In the genomic region with DNA sequence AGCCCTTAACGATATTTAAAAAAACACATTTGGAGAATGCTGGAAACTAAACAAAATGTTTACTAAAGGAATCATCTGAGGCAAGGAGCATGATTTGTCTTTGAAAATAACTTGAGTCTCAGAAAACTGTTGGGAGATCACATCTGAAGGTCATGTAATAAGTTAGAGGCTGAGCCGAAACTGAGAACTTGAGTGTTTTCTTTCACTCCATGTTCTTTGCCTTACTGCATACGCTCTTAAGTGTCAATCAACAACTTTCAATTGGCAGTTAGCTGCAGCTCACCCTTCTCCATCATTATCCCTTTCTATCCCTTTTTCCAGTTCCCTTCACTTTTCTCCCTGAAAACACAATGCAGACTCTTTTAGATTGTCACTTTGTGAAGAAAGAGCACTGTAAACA, we compare ENCODE assay signal across 25 cellular contexts.
"Had no signal": no experiment of that assay in that cellular context is flagged by ENCODE, and none has a peak within 500 bp of the region (broad histone marks: within the 10 kb centered on the region; RNA-seq: fewer than 3 reads in every experiment).

No MANE protein-coding gene starts in this region.

- DNase-seq: activated CD4-positive, alpha-beta T cell treated with anti-CD3 and anti-CD28 coated beads for 4 hours; activated CD4-positive, alpha-beta T cell treated with anti-CD3 and anti-CD28 coated beads, Interleukin-2, amount 10 ng/mL, durations not matched to agents 7 days and 5 days; activated CD4-positive, alpha-beta T cell treated with anti-CD3 and anti-CD28 coated beads, Interleukin-2, amount 50 U/mL, for 48 hours; activated CD4-positive, CD25-positive, alpha-beta regulatory T cell; activated CD4-positive, CD25-positive, alpha-beta regulatory T cell treated with anti-CD3 and anti-CD28 coated beads, Interleukin-2, amount 50 U/mL, for 72 hours; activated CD8-positive, alpha-beta memory T cell treated with anti-CD3 and anti-CD28 coated beads for 24 hours; activated CD8-positive, alpha-beta T cell treated with anti-CD3 and anti-CD28 coated beads for 36 hours; activated effector memory CD4-positive, alpha-beta T cell treated with Interleukin-2 at 50 U/mL for 16 hours; activated gamma-delta T cell treated with Interleukin-2 at 50 U/mL for 16 hours; activated naive CD4-positive, alpha-beta T cell treated with anti-CD3 and anti-CD28 coated beads, Interleukin-2, amount 50 U/mL, for 16 hours; activated naive CD4-positive, alpha-beta T cell treated with Interleukin-2 at 50 U/mL for 16 hours; activated T-cell treated with anti-CD3 and anti-CD28 coated beads, Interleukin-2, amount 50 U/mL, for 4 hours; amniotic stem cell; anterior cingulate cortex; brain microvascular endothelial cell; dorsolateral prefrontal cortex; effector memory CD4-positive, alpha-beta T cell; endodermal cell; foreskin fibroblast; head of caudate nucleus; hippocampal formation; T1000 had no signal

- H3K4me3 ChIP-seq: coronary artery, dorsolateral prefrontal cortex had no signal

- H3K36me3 ChIP-seq: brain microvascular endothelial cell had no signal

- ATAC-seq: activated CD8-positive, alpha-beta T cell treated with anti-CD3 and anti-CD28 coated beads for 36 hours; activated T-cell treated with anti-CD3 and anti-CD28 coated beads, Interleukin-2, amount 50 U/mL, for 4 hours; activated T-helper 17 cell treated with anti-CD3 and anti-CD28 coated beads, Interleukin-2, amount 50 U/mL, for 72 hours; esophagus mucosa had no signal

- H3K27me3 ChIP-seq: brain microvascular endothelial cell, dorsolateral prefrontal cortex had no signal

- H3K27ac ChIP-seq: brain microvascular endothelial cell, coronary artery had no signal
